Comparison of ENCODE assay signal across 13 cellular contexts in genomic region chr11:134862168-134862567, GRCh38.
DNase-seq lines count a peak whose midpoint lies in the region; ATAC-seq and TF ChIP-seq lines count a peak whose summit lies in the region.
"Had no signal": no experiment of that assay in that cellular context is flagged by ENCODE, and none has a peak within 500 bp of the region (broad histone marks: within the 10 kb centered on the region; RNA-seq: fewer than 3 reads in every experiment).

No MANE protein-coding gene starts in this region.

- no peak overlapping the region for H3K4me3 ChIP-seq in BLaER1
- no peak overlapping the region for H3K4me3 ChIP-seq in Caco-2 (ENCODE audit: low read depth, low read length)
- no peak overlapping the region for H3K4me3 ChIP-seq in testis

- H3K4me1 ChIP-seq in BLaER1 (peaks cover 37% of the 10 kb centered on the region), Caco-2 (peaks cover 33% of the 10 kb centered on the region), testis (no peaks in the 10 kb centered on the region)

- CTCF ChIA-PET in Caco-2 (lab: Charles Lee): no interaction called here

- H3K27ac ChIP-seq in BLaER1: no peak overlapping the region
- no peak overlapping the region for H3K27ac ChIP-seq in testis
- H3K27ac ChIP-seq: C4-2B had no signal

- peak overlapping the region; percentile 29 for H3K4me2 ChIP-seq in BLaER1

- ATAC-seq in HG03139 (IDR thresholded peaks at IDR 0.05; ENCODE audit: unreplicated experiment): no peak
- ATAC-seq: HCT116 had no signal

- no peak for TF ChIP-seq CTCF in Caco-2 (IDR thresholded peaks at IDR 0.05; ENCODE audit: insufficient read depth in 1 of 2, low read depth in 1 of 2, low read length in 1 of 2, severe bottlenecking in 1 of 2, unreplicated experiment in 1 of 2)
- TF ChIP-seq CTCF in testis (IDR thresholded peaks at IDR 0.05): no peak

- H3K27me3 ChIP-seq in BLaER1 (no peaks in the 10 kb centered on the region), Caco-2 (replicated peaks; ENCODE audit: control insufficient read depth, insufficient read depth, low read length) (no peaks in the 10 kb centered on the region), testis (no peaks in the 10 kb centered on the region)

- TF ChIP-seq POLR2A in testis (IDR thresholded peaks at IDR 0.05): no peak

- H3K9me3 ChIP-seq in BLaER1 (no peaks in the 10 kb centered on the region), Caco-2 (no peaks in the 10 kb centered on the region), testis (no peaks in the 10 kb centered on the region)

- H3K4me1 Mint-ChIP-seq in Caco-2 (ENCODE audit: low read depth, unreplicated experiment): peaks cover 45% of the 10 kb centered on the region
- H3K4me1 Mint-ChIP-seq: CD4-positive, alpha-beta memory T cell had no signal

- peaks cover 9% of the 10 kb centered on the region for H3K36me3 Mint-ChIP-seq in Caco-2 (ENCODE audit: insufficient read depth, unreplicated experiment)
- H3K36me3 Mint-ChIP-seq: CD4-positive, alpha-beta memory T cell had no signal

- 42 to 44% methylated on average over 6 of the region's 6 CpGs for WGBS in testis, 2 donors

- H3K27me3 Mint-ChIP-seq in Caco-2 (ENCODE audit: insufficient read depth, unreplicated experiment): no peaks in the 10 kb centered on the region

- peak overlapping the region; percentile 99 for H3K27ac Mint-ChIP-seq in Caco-2 (ENCODE audit: unreplicated experiment)
- H3K27ac Mint-ChIP-seq: CD4-positive, alpha-beta memory T cell had no signal

- H3K9ac ChIP-seq in BLaER1: no peak overlapping the region

- no peaks in the 10 kb centered on the region for H3K36me3 ChIP-seq in BLaER1
- no peaks in the 10 kb centered on the region for H3K36me3 ChIP-seq in Caco-2 (ENCODE audit: control insufficient read depth, insufficient read depth, low read length)
- no peaks in the 10 kb centered on the region for H3K36me3 ChIP-seq in testis (ENCODE audit: low read depth, missing control alignments)

- intact Hi-C loops in Caco-2 (cut with micrococcal nuclease; ENCODE audit: unreplicated experiment) (loop anchor here (10.0 kb wide), 1 partner anchor 597 kb away; no protein-coding TSS in a partner anchor), testis (cut with DNase I; ENCODE audit: low total_unique reads) (no loop called here)

- BruUV-seq in Caco-2 (replicated peaks; lab: Mats Ljungman, UMichigan): no TSS peak

- no peaks in the 10 kb centered on the region for H4K20me1 ChIP-seq in BLaER1

- DNase-seq in Caco-2 (no peak), RPMI7951 (ENCODE audit: low read depth) (peak; percentile 4), left kidney (ENCODE audit: low read depth, low spot score) (peak; percentile 35), OCI-M1 (lab: John Stamatoyannopoulos, UW) (no peak), testis (no peak)
- DNase-seq: ACHN; CD4-positive, alpha-beta memory T cell; COR-L47; IMR-90 had no signal

- peaks cover 11% of the 10 kb centered on the region for H3K9me3 Mint-ChIP-seq in Caco-2 (ENCODE audit: unreplicated experiment)
- H3K9me3 Mint-ChIP-seq: CD4-positive, alpha-beta memory T cell had no signal

- no peak overlapping the region for H3K4me3 Mint-ChIP-seq in Caco-2 (ENCODE audit: unreplicated experiment)
- H3K4me3 Mint-ChIP-seq: CD4-positive, alpha-beta memory T cell had no signal

- POLR2A ChIA-PET in Caco-2 (lab: Charles Lee): interaction anchor here (0.9 kb wide), 1 partner anchor 40 kb away, joined by 5 read pairs; no protein-coding TSS in a partner anchor

Comparison
In these comparisons a context has a peak if more than half of its experiments do, and no peak if none do; other contexts are left out.
1. DNase-seq: peak in RPMI7951 (single experiment) and left kidney (single experiment); none in Caco-2 (0 of 2), OCI-M1 (single experiment) and testis (single experiment).